Comparison of ENCODE assay signal across 27 cellular contexts in genomic region chr5:38079625-38080402, GRCh38.
"Had no signal": no experiment of that assay in that cellular context is flagged by ENCODE, and none has a peak within 500 bp of the region (broad histone marks: within the 10 kb centered on the region; RNA-seq: fewer than 3 reads in every experiment).

No MANE protein-coding gene starts in this region.

- H3K4me1 Mint-ChIP-seq: activated CD4-positive, alpha-beta T cell treated with anti-CD3 and anti-CD28 coated beads, Interleukin-2, amount 10 ng/mL, durations not matched to agents 7 days and 5 days; activated naive CD8-positive, alpha-beta T cell treated with anti-CD3 and anti-CD28 coated beads, Interleukin-2, amount 50 U/mL, for 24 hours; brain; central memory CD8-positive, alpha-beta T cell; T-cell had no signal

- H3K27ac ChIP-seq: PC-9, SK-N-MC, VCaP had no signal

- H3K36me3 ChIP-seq: MG63 had no signal

- H3K36me3 Mint-ChIP-seq: activated CD4-positive, alpha-beta memory T cell treated with anti-CD3 and anti-CD28 coated beads for 36 hours; activated naive CD4-positive, alpha-beta T cell treated with anti-CD3 and anti-CD28 coated beads, Interleukin-2, amount 50 U/mL, for 72 hours; brain; T-cell had no signal

- FAIRE-seq: astrocyte had no signal

- ATAC-seq: activated naive CD4-positive, alpha-beta T cell treated with anti-CD3 and anti-CD28 coated beads, Interleukin-2, amount 50 U/mL, for 72 hours; activated naive CD8-positive, alpha-beta T cell treated with anti-CD3 and anti-CD28 coated beads, Interleukin-2, amount 50 U/mL, for 24 hours; activated T-cell treated with anti-CD3 and anti-CD28 coated beads, Interleukin-2, amount 50 U/mL, for 4 hours; T-cell had no signal

- H3K9me3 ChIP-seq: MG63 had no signal

- H3K4me3 Mint-ChIP-seq: activated CD4-positive, alpha-beta memory T cell treated with anti-CD3 and anti-CD28 coated beads for 36 hours; activated CD4-positive, alpha-beta T cell treated with anti-CD3 and anti-CD28 coated beads, Interleukin-2, amount 10 ng/mL, durations not matched to agents 7 days and 5 days; activated naive CD8-positive, alpha-beta T cell treated with anti-CD3 and anti-CD28 coated beads, Interleukin-2, amount 50 U/mL, for 24 hours; activated T-cell treated with anti-CD3 and anti-CD28 coated beads, Interleukin-2, amount 50 U/mL, for 4 hours; brain; central memory CD8-positive, alpha-beta T cell; T-cell had no signal

- DNase-seq: activated CD4-positive, alpha-beta memory T cell treated with anti-CD3 and anti-CD28 coated beads for 36 hours; activated CD4-positive, alpha-beta T cell treated with anti-CD3 and anti-CD28 coated beads, Interleukin-2, amount 10 ng/mL, durations not matched to agents 7 days and 5 days; activated CD4-positive, CD25-positive, alpha-beta regulatory T cell; activated CD8-positive, alpha-beta memory T cell treated with anti-CD3 and anti-CD28 coated beads for 24 hours; activated effector memory CD4-positive, alpha-beta T cell treated with anti-CD3 and anti-CD28 coated beads, Interleukin-2, amount 50 U/mL, for 16 hours; activated naive CD4-positive, alpha-beta T cell treated with Interleukin-2 at 50 U/mL for 16 hours; activated naive CD8-positive, alpha-beta T cell treated with anti-CD3 and anti-CD28 coated beads, Interleukin-2, amount 50 U/mL, for 24 hours; activated T-cell treated with anti-CD3 and anti-CD28 coated beads, Interleukin-2, amount 50 U/mL, for 4 hours; KG1; MG63; NCI-H1105 treated with DMSO at 0.1 percent for 48 hours; NCI-H1436 treated with DMSO at 0.1 percent for 48 hours; NCI-H187; NCI-H2081; NCI-H510A treated with DMSO at 0.1 percent for 48 hours; NCI-H69; SIG-M5; T-cell; T-helper 2 cell; T1000 had no signal

- H3K27ac Mint-ChIP-seq: activated CD4-positive, alpha-beta memory T cell treated with anti-CD3 and anti-CD28 coated beads for 36 hours; activated CD4-positive, alpha-beta T cell treated with anti-CD3 and anti-CD28 coated beads, Interleukin-2, amount 10 ng/mL, durations not matched to agents 7 days and 5 days; activated naive CD4-positive, alpha-beta T cell treated with anti-CD3 and anti-CD28 coated beads, Interleukin-2, amount 50 U/mL, for 72 hours; activated naive CD8-positive, alpha-beta T cell treated with anti-CD3 and anti-CD28 coated beads, Interleukin-2, amount 50 U/mL, for 24 hours; brain; T-cell had no signal

- H3K27me3 Mint-ChIP-seq: activated CD4-positive, alpha-beta memory T cell treated with anti-CD3 and anti-CD28 coated beads for 36 hours; activated CD4-positive, alpha-beta T cell treated with anti-CD3 and anti-CD28 coated beads, Interleukin-2, amount 10 ng/mL, durations not matched to agents 7 days and 5 days; activated naive CD8-positive, alpha-beta T cell treated with anti-CD3 and anti-CD28 coated beads, Interleukin-2, amount 50 U/mL, for 24 hours; central memory CD8-positive, alpha-beta T cell; T-cell had no signal

- H3K4me3 ChIP-seq: MG63, PC-9, SK-N-MC had no signal

- H3K9me3 Mint-ChIP-seq: activated CD4-positive, alpha-beta T cell treated with anti-CD3 and anti-CD28 coated beads, Interleukin-2, amount 10 ng/mL, durations not matched to agents 7 days and 5 days; activated naive CD8-positive, alpha-beta T cell treated with anti-CD3 and anti-CD28 coated beads, Interleukin-2, amount 50 U/mL, for 24 hours; central memory CD8-positive, alpha-beta T cell had no signal
